ENCODE assay signal across 9 cellular contexts in the genomic region with DNA sequence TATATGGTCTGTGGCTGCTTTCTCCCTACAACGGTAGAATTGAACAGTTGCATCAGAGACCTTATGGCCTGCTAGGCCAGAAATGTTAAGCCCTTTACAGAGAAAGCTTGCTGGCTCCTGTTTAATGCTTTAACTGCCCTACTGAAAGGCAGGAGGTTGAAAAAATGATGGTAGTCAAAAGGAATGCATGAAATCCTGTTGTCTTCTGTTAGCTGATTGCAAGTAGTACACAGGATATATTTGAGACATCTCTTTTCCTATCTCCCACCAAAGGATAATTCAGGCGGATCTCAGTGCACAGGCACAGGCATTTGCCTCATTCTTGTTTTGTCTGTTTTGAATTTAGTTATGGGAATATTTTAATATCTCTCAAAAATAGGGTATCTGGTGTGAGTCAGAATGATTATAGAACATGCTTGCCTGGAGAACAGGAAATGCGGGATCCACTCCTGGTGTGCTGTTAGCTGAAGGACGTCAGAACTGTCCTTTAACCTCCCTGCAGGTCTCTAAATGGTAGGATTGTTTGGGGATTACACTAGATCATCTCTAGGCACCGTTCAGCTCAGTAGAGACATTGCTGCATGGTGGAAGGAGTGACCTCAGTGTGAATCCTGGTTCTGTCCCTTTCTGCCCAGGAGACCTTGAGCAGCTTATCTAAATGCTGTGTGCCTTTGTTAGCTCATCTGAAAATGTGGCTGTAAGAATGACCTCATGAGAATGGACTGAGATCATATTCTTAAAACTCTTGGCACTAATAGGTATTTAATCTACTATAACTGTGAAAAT. TPM values are rescaled to one million over a fixed set of nuclear protein-coding genes. Genes with fewer than 3 reads are reported as not detected.
A peak's percentile ranks its signal among the peaks of the same experiment; 100 is the strongest.
DNase-seq lines count a peak whose midpoint lies in the region; ATAC-seq, FAIRE-seq and TF ChIP-seq lines count a peak whose summit lies in the region.
"Had no signal": no experiment of that assay in that cellular context is flagged by ENCODE, and none has a peak within 500 bp of the region (broad histone marks: within the 10 kb centered on the region; RNA-seq: fewer than 3 reads in every experiment).

No MANE protein-coding gene starts in this region.

- no peaks in the 10 kb centered on the region for H3K36me3 ChIP-seq in endothelial cell of umbilical vein (ENCODE audit: control insufficient read depth in 2 of 2, extremely low read depth in 1 of 2, insufficient read depth in 2 of 2, low read length in 2 of 2)

- peaks cover 65 to 75% of the 10 kb centered on the region in 2 donors for H3K4me1 Mint-ChIP-seq in natural killer cell

- no peak overlapping the region for H3K4me3 Mint-ChIP-seq in natural killer cell

- no peaks in the 10 kb centered on the region for H3K9me1 ChIP-seq in endothelial cell of umbilical vein (replicated peaks; ENCODE audit: control insufficient read depth, extremely low read depth, insufficient read depth, low read length)

- POLR2A ChIA-PET in endothelial cell of umbilical vein (lab: Charles Lee) = interaction anchor here (0.7 kb wide), 1 partner anchor 260 kb away, joined by 3 read pairs; no protein-coding TSS in a partner anchor

- CTCF ChIA-PET in endothelial cell of umbilical vein (lab: Charles Lee) = interaction anchor here (0.7 to 1.6 kb wide), 9 partner anchors 14 to 348 kb away, joined by 3 to 5 read pairs (median 4); no protein-coding TSS in a partner anchor

- peak overlapping the region; percentile 57 for H3K9ac ChIP-seq in endothelial cell of umbilical vein (replicated peaks; ENCODE audit: extremely low read depth, insufficient read depth, low read length)

- no peak for TF ChIP-seq POLR2A in endothelial cell of umbilical vein (IDR thresholded peaks at IDR 0.05; ENCODE audit: low read depth, low read length)

- no peak overlapping the region for H3K4me3 ChIP-seq in endothelial cell of umbilical vein (replicated peaks in 1 of 3; ENCODE audit: insufficient read depth in 1 of 3, low read depth in 1 of 3, low read length in 3 of 3)

- DNase-seq in COLO829 (ENCODE audit: low spot score) (peak; percentile 44), NCI-H82 (lab: John Stamatoyannopoulos, UW) (peak; percentile 85), endothelial cell of umbilical vein (ENCODE audit: low read depth, low spot score) (peak; percentile 71), natural killer cell (no peak), head of caudate nucleus (no peak), KG1 (lab: John Stamatoyannopoulos, UW) (no peak), superior temporal gyrus (ENCODE audit: extremely low spot score) (no peak)
- DNase-seq: MM.1S had no signal

- no peaks in the 10 kb centered on the region for H4K20me1 ChIP-seq in endothelial cell of umbilical vein (replicated peaks; ENCODE audit: control insufficient read depth, extremely low read depth, insufficient read depth, low read length)

- no peaks in the 10 kb centered on the region for H3K27me3 ChIP-seq in endothelial cell of umbilical vein (ENCODE audit: control insufficient read depth in 2 of 2, insufficient read depth in 2 of 2, low read length in 2 of 2)

- intact Hi-C loops in endothelial cell of umbilical vein (cut with micrococcal nuclease) (loop anchor here (5.0 kb wide), 1 partner anchor 37 kb away; no protein-coding TSS in a partner anchor), natural killer cell (cut with micrococcal nuclease) (loop anchor here (5.0 kb wide), 1 partner anchor 37 kb away; no protein-coding TSS in a partner anchor), head of caudate nucleus (cut with DNase I) (no loop called here)

- peak overlapping the region; percentile 91 to 92 for H3K27ac Mint-ChIP-seq in natural killer cell

- H3K27ac ChIP-seq in endothelial cell of umbilical vein (ENCODE audit: insufficient read depth, low read depth, low read length) = peak overlapping the region; percentile 78

- H3K9me3 ChIP-seq in endothelial cell of umbilical vein (replicated peaks; ENCODE audit: control insufficient read depth, insufficient read depth, low read length) = no peaks in the 10 kb centered on the region

- H3K9me3 Mint-ChIP-seq in natural killer cell = no peaks in the 10 kb centered on the region

- dilution Hi-C loops in endothelial cell of umbilical vein (cut with MboI; ENCODE audit: extremely low pct_ligation_motif_present, low sequenced_read_pairs) = no loop called here

- TF ChIP-seq CTCF in endothelial cell of umbilical vein (IDR thresholded peaks at IDR 0.05; ENCODE audit: extremely low read depth in 1 of 2, insufficient read depth in 1 of 2, low read depth in 1 of 2, low read length in 2 of 2) (no peak), natural killer cell (IDR thresholded peaks at IDR 0.05) (no peak)

- no peak for FAIRE-seq in endothelial cell of umbilical vein (lab: Jason Lieb, UNC)

- no peak overlapping the region for H2AFZ ChIP-seq in endothelial cell of umbilical vein (ENCODE audit: low read depth, low read length)

- H3K79me2 ChIP-seq in endothelial cell of umbilical vein (ENCODE audit: control insufficient read depth, insufficient read depth, low read length) = peaks cover 12% of the 10 kb centered on the region

- H3K4me1 ChIP-seq in endothelial cell of umbilical vein (ENCODE audit: control insufficient read depth, extremely low read depth, insufficient read depth, low read length) = peaks cover 40% of the 10 kb centered on the region

- H3K4me2 ChIP-seq in endothelial cell of umbilical vein (ENCODE audit: insufficient read depth, low read length) = peak overlapping the region; percentile 45

- BruUV-seq in endothelial cell of umbilical vein (replicated peaks; lab: Mats Ljungman, UMichigan) = no TSS peak

- ATAC-seq in natural killer cell = no peak
- ATAC-seq in GM19324 (IDR thresholded peaks at IDR 0.05; ENCODE audit: low FRiP score, unreplicated experiment) = no peak

- H3K27me3 Mint-ChIP-seq in natural killer cell (ENCODE audit: low read depth in 2 of 2) = no peaks in the 10 kb centered on the region

- no peaks in the 10 kb centered on the region for H3K36me3 Mint-ChIP-seq in natural killer cell

TF ChIP-seq in endothelial cell of umbilical vein, 7 proteins besides CTCF, POLR2A, EP300 and RAD21:
- no peak for TF ChIP-seq JUN (IDR thresholded peaks at IDR 0.05; ENCODE audit: borderline replicate concordance, insufficient read depth, insufficient read length, low read depth)
- peak; percentile 53 for TF ChIP-seq FOS (IDR thresholded peaks at IDR 0.05; ENCODE audit: borderline replicate concordance, insufficient read depth, low read length)
- TF ChIP-seq MAX (IDR thresholded peaks at IDR 0.05; ENCODE audit: insufficient read depth, insufficient read length) = no peak
- peak; percentile 39 for TF ChIP-seq POLR2AphosphoS5 (IDR thresholded peaks at IDR 0.05; ENCODE audit: insufficient read depth, low read depth, low read length)
- no peak for TF ChIP-seq MYC (IDR thresholded peaks at IDR 0.05; ENCODE audit: low read depth, low read length)
- peak; percentile 88 for TF ChIP-seq GATA2 (IDR thresholded peaks at IDR 0.05; ENCODE audit: insufficient read depth, insufficient read length, low read depth, low read length)
- no peak for TF ChIP-seq EZH2 (IDR thresholded peaks at IDR 0.05; ENCODE audit: borderline replicate concordance, low read depth, low read length, severe bottlenecking)

RNA-seq across cellular contexts. Expression of gene PACS1, which starts 49.5 kb away (rescaled TPM):
- total RNA-seq in endothelial cell of umbilical vein (52.8 and 64.4 TPM in 2 replicates), natural killer cell (100 to 1,000 TPM; 176 to 204 (median 186) TPM)
- polyA plus RNA-seq in endothelial cell of umbilical vein = 24.8 and 26.4 TPM in 2 replicates
- polyA plus RNA-seq in endothelial cell of umbilical vein (2011; cell fraction: cytosol; rRNA removed) = 25.8 and 31.1 TPM in 2 replicates
- 52.0 and 54.9 TPM in 2 replicates for polyA plus RNA-seq in endothelial cell of umbilical vein (2011; cell fraction: nucleus; rRNA removed)
- polyA plus RNA-seq in endothelial cell of umbilical vein (2012) = 53.6 and 59.1 TPM in 2 replicates
- polyA minus RNA-seq in endothelial cell of umbilical vein = 60.0 and 67.9 TPM in 2 replicates
- 63.5 TPM for polyA minus RNA-seq in endothelial cell of umbilical vein (2011; cell fraction: cytosol; rRNA and poly(A)+ RNA removed)
- polyA minus RNA-seq in endothelial cell of umbilical vein (2011; cell fraction: nucleus; rRNA and poly(A)+ RNA removed) = 63.3 and 93.6 TPM in 2 replicates

Comparison
In these comparisons a context has a peak if more than half of its experiments do, and no peak if none do; other contexts are left out.
1. DNase-seq: peak in COLO829 (single experiment), NCI-H82 (single experiment) and endothelial cell of umbilical vein (single experiment); none in natural killer cell (single experiment), head of caudate nucleus (0 of 42), KG1 (single experiment) and superior temporal gyrus (single experiment).